In genomic region chr2:231482806-231483391, GRCh38 we compare ENCODE assay signal across 1 cellular context.
TF ChIP-seq lines count a peak whose summit lies in the region.

No MANE protein-coding gene starts in this region.

TF ChIP-seq in H1, 55 proteins besides CTCF, POLR2A, EP300 and RAD21 (continued from another document):
- TF ChIP-seq CBX8 (IDR thresholded peaks at IDR 0.05; ENCODE audit: borderline replicate concordance, low read depth, low read length) = no peak
- peak; percentile 31; the same call in 1 of the 2 replicates for TF ChIP-seq TAF1 (IDR thresholded peaks at IDR 0.05; ENCODE audit: low read depth, low read length)
- no peak for TF ChIP-seq PHF8 (conservative IDR thresholded peaks at IDR 0.05; ENCODE audit: low read depth, low read length)
- TF ChIP-seq SP2 (IDR thresholded peaks at IDR 0.05; ENCODE audit: low read length) = no peak
- no peak for TF ChIP-seq SP1 (IDR thresholded peaks at IDR 0.05; ENCODE audit: low read depth, low read length)
- TF ChIP-seq RXRA (IDR thresholded peaks at IDR 0.05; ENCODE audit: insufficient read depth, low read depth, low read length) = no peak
- TF ChIP-seq POU5F1 (IDR thresholded peaks at IDR 0.05; ENCODE audit: low read depth, low read length) = no peak
- TF ChIP-seq RBBP5 (IDR thresholded peaks at IDR 0.05; ENCODE audit: borderline replicate concordance, low read depth, low read length) = no peak
- TF ChIP-seq BCL11A (IDR thresholded peaks at IDR 0.05; ENCODE audit: low read depth in 2 of 2, low read length in 2 of 2) = no peak
- no peak for TF ChIP-seq CHD1 (IDR thresholded peaks at IDR 0.05; ENCODE audit: low read depth, low read length)
- no peak for TF ChIP-seq KDM4A (IDR thresholded peaks at IDR 0.05; ENCODE audit: low read depth, low read length, severe bottlenecking)
- TF ChIP-seq RNF2 (IDR thresholded peaks at IDR 0.05; ENCODE audit: borderline replicate concordance, low read depth, low read length, missing control alignments, poor library complexity, severe bottlenecking) = no peak
- TF ChIP-seq BACH1 (IDR thresholded peaks at IDR 0.05; ENCODE audit: low read length) = no peak
- no peak for TF ChIP-seq CREB1 (IDR thresholded peaks at IDR 0.05)
- TF ChIP-seq ASH2L (IDR thresholded peaks at IDR 0.05; ENCODE audit: low read length) = no peak
- TF ChIP-seq SIRT6 (IDR thresholded peaks at IDR 0.05; ENCODE audit: low read length) = no peak
- TF ChIP-seq NRF1 (IDR thresholded peaks at IDR 0.05; ENCODE audit: low read depth, low read length) = no peak
- 0 out of 2 replicates have a peak, but pooled peaks have one; percentile 26 for TF ChIP-seq GABPA (IDR thresholded peaks at IDR 0.05; ENCODE audit: borderline replicate concordance, insufficient read depth, low read length)
- TF ChIP-seq CTBP2 (IDR thresholded peaks at IDR 0.05; ENCODE audit: borderline replicate concordance, insufficient read depth, insufficient read length, low read length) = no peak
